In the genomic region with DNA sequence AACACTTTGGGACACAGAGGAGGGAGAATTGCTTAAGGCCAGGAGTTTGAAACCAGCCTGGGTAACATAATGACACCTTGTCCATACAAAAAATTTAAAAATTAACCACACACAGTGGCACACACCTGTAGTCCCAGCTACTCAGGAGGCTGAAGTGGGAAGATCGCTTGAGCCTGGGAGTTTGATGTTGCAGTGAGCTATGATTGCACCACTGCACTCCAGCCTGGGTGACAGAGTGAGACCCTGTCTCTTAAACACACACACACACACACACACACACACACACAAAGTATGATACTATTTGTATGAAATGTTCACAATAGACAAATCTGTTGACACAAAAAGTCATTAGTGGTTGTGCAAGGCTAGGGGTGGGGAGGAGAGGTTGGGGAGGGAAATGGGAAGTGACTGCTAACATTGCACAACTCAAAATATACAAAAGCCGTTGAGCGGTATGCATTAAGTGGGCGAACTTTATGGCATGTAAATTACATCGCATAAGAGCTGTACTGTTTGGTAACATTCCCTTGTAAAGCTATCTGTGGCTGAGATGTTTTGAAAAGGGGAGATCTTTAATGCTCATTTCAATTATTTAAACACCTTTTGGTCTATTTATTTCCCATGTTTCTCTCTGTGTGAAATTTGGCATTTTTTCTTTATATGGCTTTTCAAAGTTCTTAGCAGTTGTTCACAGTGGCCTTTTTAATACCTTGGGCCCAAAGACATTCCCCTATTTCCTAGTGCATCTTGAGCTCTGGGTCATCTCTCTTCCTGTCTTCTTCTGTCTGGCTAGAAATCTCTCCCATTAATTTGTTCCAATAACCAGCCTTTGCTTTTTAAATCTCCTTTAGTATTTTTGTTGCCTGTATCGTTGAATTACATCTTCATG, we compare ENCODE assay signal across 1 cellular context.
TF ChIP-seq lines count a peak whose summit lies in the region.

No MANE protein-coding gene starts in this region.

TF ChIP-seq in HepG2, 621 proteins besides CTCF, POLR2A, EP300 and RAD21 (continued from another document):
- peak; percentile 96 for TF ChIP-seq ZNF646 (CRISPR knock-in tag; IDR thresholded peaks at IDR 0.05)
- no peak for TF ChIP-seq ZNF225 (CRISPR knock-in tag; IDR thresholded peaks at IDR 0.05)
- no peak for TF ChIP-seq ATRX (CRISPR knock-in tag; IDR thresholded peaks at IDR 0.05; ENCODE audit: borderline replicate concordance)
- peak; percentile 68 for TF ChIP-seq HNRNPK (IDR thresholded peaks at IDR 0.05; ENCODE audit: low read depth, low read length, poor library complexity, severe bottlenecking)
- peak; percentile 75; the same call in 1 of the 2 replicates for TF ChIP-seq MAZ (IDR thresholded peaks at IDR 0.05; ENCODE audit: borderline replicate concordance, low read depth, low read length)
- 0 out of 2 replicates have a peak, but pooled peaks have one; percentile 29 for TF ChIP-seq MAZ (CRISPR knock-in tag; IDR thresholded peaks at IDR 0.05; ENCODE audit: low read depth)
- 0 out of 2 replicates have a peak, but pooled peaks have one; percentile 15 for TF ChIP-seq CREM (IDR thresholded peaks at IDR 0.05)
- TF ChIP-seq CREM (CRISPR knock-in tag; IDR thresholded peaks at IDR 0.05) = no peak
- peak; percentile 42 for TF ChIP-seq TEAD3 (CRISPR knock-in tag; optimal IDR thresholded peaks at IDR 0.05; ENCODE audit: borderline replicate concordance)
- TF ChIP-seq AKAP8 (CRISPR knock-in tag; IDR thresholded peaks at IDR 0.05) = no peak
- TF ChIP-seq MED1 (CRISPR knock-in tag; IDR thresholded peaks at IDR 0.05) = 0 out of 2 replicates have a peak, but pooled peaks have one; percentile 33
- no peak for TF ChIP-seq ZNF543 (CRISPR knock-in tag; IDR thresholded peaks at IDR 0.05)
- TF ChIP-seq ETV5 (CRISPR knock-in tag; IDR thresholded peaks at IDR 0.05; ENCODE audit: borderline replicate concordance) = peak; percentile 22; the same call in 1 of the 2 replicates
- peak; percentile 70; the same call in 1 of the 2 replicates for TF ChIP-seq ZBTB43 (CRISPR knock-in tag; conservative IDR thresholded peaks at IDR 0.05)
- no peak for TF ChIP-seq JUNB (CRISPR knock-in tag; IDR thresholded peaks at IDR 0.05; ENCODE audit: borderline replicate concordance)
